8 cellular contexts compared by ENCODE assay signal in the genomic region with DNA sequence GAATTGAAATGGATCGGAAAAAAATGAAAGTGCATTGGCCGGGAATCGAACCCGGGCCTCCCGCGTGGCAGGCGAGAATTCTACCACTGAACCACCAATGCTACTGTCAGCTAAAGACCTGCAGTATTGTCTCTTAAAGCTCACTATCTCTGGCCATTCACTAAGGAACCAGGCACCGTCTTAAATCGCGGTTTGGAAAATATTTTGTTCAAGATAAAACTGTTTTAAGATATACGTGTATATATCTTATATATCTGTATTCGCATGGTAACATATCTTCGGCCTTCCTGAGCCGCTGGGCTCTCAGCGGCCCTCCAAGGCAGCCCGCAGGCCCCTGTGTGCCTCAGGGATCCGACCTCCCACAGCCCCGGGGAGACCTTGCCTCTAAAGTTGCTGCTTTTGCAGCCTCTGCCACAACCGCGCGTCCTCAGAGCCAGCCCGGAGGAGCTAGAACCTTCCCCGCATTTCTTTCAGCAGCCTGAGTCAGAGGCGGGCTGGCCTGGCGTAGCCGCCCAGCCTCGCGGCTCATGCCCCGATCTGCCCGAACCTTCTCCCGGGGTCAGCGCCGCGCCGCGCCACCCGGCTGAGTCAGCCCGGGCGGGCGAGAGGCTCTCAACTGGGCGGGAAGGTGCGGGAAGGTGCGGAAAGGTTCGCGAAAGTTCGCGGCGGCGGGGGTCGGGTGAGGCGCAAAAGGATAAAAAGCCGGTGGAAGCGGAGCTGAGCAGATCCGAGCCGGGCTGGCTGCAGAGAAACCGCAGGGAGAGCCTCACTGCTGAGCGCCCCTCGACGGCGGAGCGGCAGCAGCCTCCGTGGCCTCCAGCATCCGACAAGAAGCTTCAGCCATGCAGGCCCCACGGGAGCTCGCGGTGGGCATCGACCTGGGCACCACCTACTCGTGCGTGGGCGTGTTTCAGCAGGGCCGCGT. TPM values are rescaled to one million over a fixed set of nuclear protein-coding genes. Genes with fewer than 3 reads are reported as not detected.
DNase-seq lines count a peak whose midpoint lies in the region; ATAC-seq, FAIRE-seq and TF ChIP-seq lines count a peak whose summit lies in the region.
"Not testable (repeated sequence)": the region's sequence is repeated elsewhere in the genome, so short reads cannot be mapped to it uniquely, and the experiment has no call there.

HSPA6 (plus strand) TSS at position 724 of the 925 bp plus-strand sequence; CDS start at position 843, 119 bp downstream.

- H3K9me3 Mint-ChIP-seq in activated CD4-positive, alpha-beta T cell treated with anti-CD3 and anti-CD28 coated beads, Interleukin-2, amount 10 ng/mL, durations not matched to agents 7 days and 5 days; chondrocyte (ENCODE audit: low read depth): not testable (repeated sequence)

- H3K4me3 ChIP-seq in AG04449 (ENCODE audit: low read depth, low read length): peak within 1 kb of the TSS; percentile 64
- H3K4me3 ChIP-seq in keratinocyte (ENCODE audit: control insufficient read depth in 2 of 3, extremely low read depth in 1 of 3, insufficient read depth in 2 of 3, low read depth in 1 of 3, low read length in 3 of 3): peak within 1 kb of the TSS; percentile 47 to 70 (median 61)

- not testable (repeated sequence) for H3K36me3 ChIP-seq in keratinocyte (ENCODE audit: control insufficient read depth in 2 of 2, extremely low read depth in 1 of 2, insufficient read depth in 2 of 2, low read length in 2 of 2)

- H3K27ac Mint-ChIP-seq in activated CD4-positive, alpha-beta T cell treated with anti-CD3 and anti-CD28 coated beads, Interleukin-2, amount 10 ng/mL, durations not matched to agents 7 days and 5 days: peak within 1 kb of the TSS; percentile 80
- H3K27ac Mint-ChIP-seq in chondrocyte (ENCODE audit: unreplicated experiment): peak within 1 kb of the TSS; percentile 83

- CTCF ChIA-PET in AG04449 (lab: Yijun Ruan, JAX); activated CD4-positive, alpha-beta T cell treated with anti-CD3 and anti-CD28 coated beads, Interleukin-2, amount 10 ng/mL, durations not matched to agents 7 days and 5 days (lab: Charles Lee): not testable (repeated sequence)

- not testable (repeated sequence) for H3K79me2 ChIP-seq in keratinocyte (ENCODE audit: control insufficient read depth, insufficient read depth, low read length)

- not testable (repeated sequence) for H3K9me3 ChIP-seq in keratinocyte (ENCODE audit: control insufficient read depth, low read depth, low read length)

- DNase-seq in AG04449 (ENCODE audit: low read depth, low spot score); chondrocyte (ENCODE audit: low spot score); keratinocyte (ENCODE audit: low read depth, low spot score): not testable (repeated sequence)
- DNase-seq in NCI-H69 (lab: John Stamatoyannopoulos, UW) (peak; percentile 57), smooth muscle cell of the brain vasculature (ENCODE audit: low read depth, low spot score) (peak; percentile 37)
- DNase-seq in activated CD4-positive, alpha-beta T cell treated with anti-CD3 and anti-CD28 coated beads, Interleukin-2, amount 10 ng/mL, durations not matched to agents 7 days and 5 days: peak; percentile 74

- peak within 1 kb of the TSS; percentile 65 for H3K9ac ChIP-seq in keratinocyte (ENCODE audit: control insufficient read depth, extremely low read depth, insufficient read depth, low read length)

- not testable (repeated sequence) for H3K4me1 Mint-ChIP-seq in activated CD4-positive, alpha-beta T cell treated with anti-CD3 and anti-CD28 coated beads, Interleukin-2, amount 10 ng/mL, durations not matched to agents 7 days and 5 days; chondrocyte (ENCODE audit: low read depth)

- dilution Hi-C loops in keratinocyte (cut with MboI; ENCODE audit: extremely low pct_ligation_motif_present, low sequenced_read_pairs): not testable (repeated sequence)

- not testable (repeated sequence) for H4K20me1 ChIP-seq in keratinocyte (ENCODE audit: control insufficient read depth, extremely low read depth, insufficient read depth, low read length)

- not testable (repeated sequence) for H3K4me1 ChIP-seq in keratinocyte (ENCODE audit: control insufficient read depth, extremely low read depth, insufficient read depth, low read length)

- H3K27ac ChIP-seq in keratinocyte (ENCODE audit: control insufficient read depth, insufficient read depth, low read length): peak within 1 kb of the TSS; percentile 73

- H3K4me2 ChIP-seq in keratinocyte (ENCODE audit: control insufficient read depth, extremely low read depth, insufficient read depth, low read depth, low read length): peak within 1 kb of the TSS; percentile 67

- not testable (repeated sequence) for FAIRE-seq in keratinocyte (lab: Jason Lieb, UNC)

- ATAC-seq in GM18909 (IDR thresholded peaks at IDR 0.05; ENCODE audit: poor library complexity, unreplicated experiment) (peak; percentile 60), HG03457 (IDR thresholded peaks at IDR 0.05; ENCODE audit: unreplicated experiment) (peak; percentile 45)

- H3K4me3 Mint-ChIP-seq in activated CD4-positive, alpha-beta T cell treated with anti-CD3 and anti-CD28 coated beads, Interleukin-2, amount 10 ng/mL, durations not matched to agents 7 days and 5 days: peak within 1 kb of the TSS; percentile 79
- peak within 1 kb of the TSS; percentile 83 for H3K4me3 Mint-ChIP-seq in chondrocyte (ENCODE audit: unreplicated experiment)

- peaks cover 49% of the 10 kb centered on the region for H3K27me3 Mint-ChIP-seq in activated CD4-positive, alpha-beta T cell treated with anti-CD3 and anti-CD28 coated beads, Interleukin-2, amount 10 ng/mL, durations not matched to agents 7 days and 5 days
- H3K27me3 Mint-ChIP-seq in chondrocyte (ENCODE audit: low read depth): peaks cover 16% of the 10 kb centered on the region

- not testable (repeated sequence) for TF ChIP-seq CTCF in AG04449 (IDR thresholded peaks at IDR 0.05; ENCODE audit: insufficient read depth, low read length, missing control alignments); chondrocyte (IDR thresholded peaks at IDR 0.05); keratinocyte (optimal IDR thresholded peaks at IDR 0.05 in 1 of 3, IDR thresholded peaks at IDR 0.05 in 1 of 3, conservative IDR thresholded peaks at IDR 0.05 in 1 of 3; ENCODE audit: extremely low read depth in 1 of 3, insufficient read depth in 2 of 3, low read length in 3 of 3)

- peak within 1 kb of the TSS; percentile 37 for H2AFZ ChIP-seq in keratinocyte (ENCODE audit: control insufficient read depth, low read length)

- POLR2A ChIA-PET in AG04449 (lab: Yijun Ruan, JAX): interaction anchor here (0.9 kb wide), 1 partner anchor 134 kb away, joined by 4 read pairs; no protein-coding TSS in a partner anchor
- POLR2A ChIA-PET in activated CD4-positive, alpha-beta T cell treated with anti-CD3 and anti-CD28 coated beads, Interleukin-2, amount 10 ng/mL, durations not matched to agents 7 days and 5 days (lab: Charles Lee): not testable (repeated sequence)

- H3K9me1 ChIP-seq in keratinocyte (ENCODE audit: control insufficient read depth, extremely low read depth, insufficient read depth, low read length): not testable (repeated sequence)

- H3K27me3 ChIP-seq in keratinocyte (ENCODE audit: control insufficient read depth, extremely low read depth, insufficient read depth, low read length): not testable (repeated sequence)

- not testable (repeated sequence) for H3K36me3 Mint-ChIP-seq in activated CD4-positive, alpha-beta T cell treated with anti-CD3 and anti-CD28 coated beads, Interleukin-2, amount 10 ng/mL, durations not matched to agents 7 days and 5 days (ENCODE audit: low read depth); chondrocyte (ENCODE audit: low read depth)

RNA-seq across cellular contexts. Expression of gene HSPA6, which starts in this region (rescaled TPM):
- total RNA-seq in activated CD4-positive, alpha-beta T cell treated with anti-CD3 and anti-CD28 coated beads, Interleukin-2, amount 10 ng/mL, durations not matched to agents 7 days and 5 days: under 1 TPM in 1 of 2 experiments, not detected in 1; 0.07 TPM
- total RNA-seq in chondrocyte: 0.75 to 1.0 TPM in 2 of 3 replicates, not detected in the other
- 0.26 to 0.31 TPM (median 0.27 TPM) in 3 replicates for polyA plus RNA-seq in keratinocyte
- 5.5 TPM for polyA plus RNA-seq in keratinocyte (2011; ENCODE audit: low read depth)
- polyA plus RNA-seq in keratinocyte (2011; cell fraction: cytosol; rRNA removed): 0.09 and 0.10 TPM in 2 replicates
- polyA plus RNA-seq in keratinocyte (2011; cell fraction: nucleus; rRNA removed): 0.33 and 0.51 TPM in 2 replicates
- 0.60 and 8.0 TPM in 2 replicates for polyA plus RNA-seq in keratinocyte (2012; ENCODE audit: low replicate concordance)
- polyA minus RNA-seq in keratinocyte: 0.58 to 0.66 TPM in 2 of 3 replicates, not detected in the other
- 0.77 TPM for polyA minus RNA-seq in keratinocyte (2011; cell fraction: cytosol; rRNA and poly(A)+ RNA removed)
- polyA minus RNA-seq in keratinocyte (2011; cell fraction: nucleus; rRNA and poly(A)+ RNA removed): 0.62 and 0.74 TPM in 2 replicates

Comparison
In these comparisons a context has a peak if more than half of its experiments do, and no peak if none do; other contexts are left out.
1. Peak in DNase-seq in activated CD4-positive, alpha-beta T cell treated with anti-CD3 and anti-CD28 coated beads, Interleukin-2, amount 10 ng/mL, durations not matched to agents 7 days and 5 days; RNA of the gene not detected or under 1 TPM.